ENCODE assay signal across 9 cellular contexts in the genomic region with DNA sequence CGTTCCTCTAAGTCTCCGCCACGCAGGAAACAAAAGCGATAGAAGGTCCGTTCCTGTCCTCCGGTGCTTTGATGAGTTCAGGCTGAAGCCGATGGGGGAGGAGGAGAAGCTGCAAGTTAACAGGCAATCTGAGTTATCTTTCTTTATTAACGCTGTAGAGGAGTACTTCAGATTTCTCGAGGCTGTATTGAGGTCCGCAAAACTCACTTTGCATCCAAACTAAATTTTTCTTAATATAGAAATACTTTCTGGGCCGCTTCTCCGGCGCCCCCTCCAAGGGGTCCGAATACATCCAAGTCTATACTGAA. TPM values are rescaled to one million over a fixed set of nuclear protein-coding genes. Genes with fewer than 3 reads are reported as not detected.
DNase-seq lines count a peak whose midpoint lies in the region; ATAC-seq and TF ChIP-seq lines count a peak whose summit lies in the region.
"Had no signal": no experiment of that assay in that cellular context is flagged by ENCODE, and none has a peak within 500 bp of the region (broad histone marks: within the 10 kb centered on the region; RNA-seq: fewer than 3 reads in every experiment).

No MANE protein-coding gene starts in this region.

- H3K18ac ChIP-seq in mesenchymal stem cell (ENCODE audit: low read depth in 1 of 2, low read length in 2 of 2): peak overlapping the region in 1 of 2 experiments; percentile 6

- peak overlapping the region in 1 of 2 experiments; percentile 32 for H3K4ac ChIP-seq in mesenchymal stem cell (ENCODE audit: low read depth in 1 of 2, low read length in 2 of 2)

- in situ Hi-C loops in brain microvascular endothelial cell (cut with HindIII; ENCODE audit: low pct_ligation_motif_present, low sequenced_read_pairs): no loop called here

- H2AK5ac ChIP-seq in mesenchymal stem cell (ENCODE audit: low read length, severe bottlenecking): no peak overlapping the region

- H3K36me3 Mint-ChIP-seq in activated T-cell treated with anti-CD3 and anti-CD28 coated beads, Interleukin-2, amount 50 U/mL, for 24 hours (ENCODE audit: low read depth): no peaks in the 10 kb centered on the region
- H3K36me3 Mint-ChIP-seq: CD14-positive monocyte had no signal

- no peak for DNase-seq in activated T-cell treated with anti-CD3 and anti-CD28 coated beads, Interleukin-2, amount 50 U/mL, for 24 hours
- no peak for DNase-seq in activated T-cell treated with anti-CD3 and anti-CD28 coated beads for 4 hours
- DNase-seq in brain microvascular endothelial cell: no peak
- DNase-seq in mesenchymal stem cell: no peak
- DNase-seq in tibial artery: no peak
- DNase-seq in medulla oblongata (ENCODE audit: extremely low spot score): no peak

- no peak overlapping the region for H2BK5ac ChIP-seq in mesenchymal stem cell (ENCODE audit: low read depth, low read length, poor library complexity, severe bottlenecking)

- ATAC-seq in HG02623 (IDR thresholded peaks at IDR 0.05; ENCODE audit: unreplicated experiment): no peak
- ATAC-seq in GM21423 (IDR thresholded peaks at IDR 0.05; ENCODE audit: unreplicated experiment): no peak

- peak overlapping the region in 1 of 2 experiments; percentile 14 for H3K23ac ChIP-seq in mesenchymal stem cell (ENCODE audit: low read length in 2 of 2)

- no peaks in the 10 kb centered on the region for H3K9me3 Mint-ChIP-seq in activated T-cell treated with anti-CD3 and anti-CD28 coated beads, Interleukin-2, amount 50 U/mL, for 24 hours

- H3K9me3 ChIP-seq in mesenchymal stem cell (ENCODE audit: control insufficient read depth, low read length): no peaks in the 10 kb centered on the region
- no peaks in the 10 kb centered on the region for H3K9me3 ChIP-seq in tibial artery

- H3K36me3 ChIP-seq in brain microvascular endothelial cell (replicated peaks) (no peaks in the 10 kb centered on the region), mesenchymal stem cell (ENCODE audit: control insufficient read depth in 1 of 2, insufficient read depth in 2 of 2, low read depth in 1 of 2, low read length in 2 of 2) (no peaks in the 10 kb centered on the region), tibial artery (no peaks in the 10 kb centered on the region)

- 14% methylated on average over 13 of the region's 14 CpGs for WGBS in mesenchymal stem cell

- no peak overlapping the region for H2BK12ac ChIP-seq in mesenchymal stem cell (ENCODE audit: low read length in 2 of 2)

- H4K8ac ChIP-seq in mesenchymal stem cell (ENCODE audit: low read length): no peak overlapping the region

- no peak overlapping the region for H3K14ac ChIP-seq in mesenchymal stem cell (ENCODE audit: low read length in 2 of 2)

- H3K9ac ChIP-seq in mesenchymal stem cell (ENCODE audit: low read length): no peak overlapping the region

- peak overlapping the region; percentile 99 for H3K4me2 ChIP-seq in mesenchymal stem cell (ENCODE audit: low read length, poor library complexity, severe bottlenecking)

- H3K27me3 Mint-ChIP-seq in activated T-cell treated with anti-CD3 and anti-CD28 coated beads, Interleukin-2, amount 50 U/mL, for 24 hours: peaks cover 51% of the 10 kb centered on the region

- H3K4me3 Mint-ChIP-seq in activated T-cell treated with anti-CD3 and anti-CD28 coated beads, Interleukin-2, amount 50 U/mL, for 24 hours: peak overlapping the region; percentile 64

- TF ChIP-seq CTCF in brain microvascular endothelial cell (IDR thresholded peaks at IDR 0.05; ENCODE audit: low read depth, low read length, missing control alignments): no peak
- no peak for TF ChIP-seq CTCF in tibial artery (IDR thresholded peaks at IDR 0.05)

- H3K27ac ChIP-seq in brain microvascular endothelial cell (no peak overlapping the region), mesenchymal stem cell (ENCODE audit: low read length, poor library complexity, severe bottlenecking) (no peak overlapping the region), tibial artery (peak overlapping the region; percentile 27 to 47)

- no peak overlapping the region for H2BK120ac ChIP-seq in mesenchymal stem cell (ENCODE audit: low read depth, low read length)

- H2BK15ac ChIP-seq in mesenchymal stem cell (ENCODE audit: low read depth, poor library complexity, severe bottlenecking): no peak overlapping the region

- H3K4me1 ChIP-seq in mesenchymal stem cell (ENCODE audit: control insufficient read depth, insufficient read depth, low read depth, low read length): peaks cover 15% of the 10 kb centered on the region
- H3K4me1 ChIP-seq in tibial artery: peaks cover 0 to 33% (median 16%) of the 10 kb centered on the region in 4 donors

- H3K4me3 ChIP-seq in brain microvascular endothelial cell (ENCODE audit: low read depth, low read length) (peak overlapping the region; percentile 49), mesenchymal stem cell (ENCODE audit: insufficient read depth in 1 of 2, low read depth in 1 of 2, low read length in 2 of 2) (peak overlapping the region; percentile 62), tibial artery (peak overlapping the region; percentile 50 to 66)

- H3K79me1 ChIP-seq in mesenchymal stem cell (replicated peaks; ENCODE audit: low read length, poor library complexity, severe bottlenecking): no peaks in the 10 kb centered on the region

- no peak overlapping the region for H4K91ac ChIP-seq in mesenchymal stem cell (ENCODE audit: low read length)

- no peak overlapping the region for H3K27ac Mint-ChIP-seq in activated T-cell treated with anti-CD3 and anti-CD28 coated beads, Interleukin-2, amount 50 U/mL, for 24 hours
- H3K27ac Mint-ChIP-seq: CD14-positive monocyte had no signal

- intact Hi-C loops in tibial artery (cut with DNase I; ENCODE audit: low total_unique reads): no loop called here

- H3K27me3 ChIP-seq in brain microvascular endothelial cell (replicated peaks): peaks cover 7% of the 10 kb centered on the region
- H3K27me3 ChIP-seq in mesenchymal stem cell (ENCODE audit: control insufficient read depth in 1 of 2, insufficient read depth in 1 of 2, low read length in 2 of 2): peaks cover 14 to 66% of the 10 kb centered on the region in 2 experiments
- peaks cover 0 to 25% of the 10 kb centered on the region in 2 donors for H3K27me3 ChIP-seq in tibial artery

- no peak overlapping the region for H2AFZ ChIP-seq in mesenchymal stem cell (ENCODE audit: low read depth, low read length)

- H3K4me1 Mint-ChIP-seq in activated T-cell treated with anti-CD3 and anti-CD28 coated beads, Interleukin-2, amount 50 U/mL, for 24 hours (ENCODE audit: low read depth): peaks cover 10% of the 10 kb centered on the region

RNA-seq across cellular contexts. Expression of gene SOWAHB, which starts 0.4 kb away (rescaled TPM):
- polyA plus RNA-seq in mesenchymal stem cell (2013, experiment 1 of 2): 0.03 TPM
- 0.01 TPM for polyA plus RNA-seq in mesenchymal stem cell (2013, experiment 2 of 2)
- polyA plus RNA-seq: CD14-positive monocyte had no signal

RNA-seq across cellular contexts. Expression of gene SEPTIN11, which starts 51.2 kb away (rescaled TPM):
- 510 TPM for polyA plus RNA-seq in mesenchymal stem cell (2013, experiment 1 of 2)
- polyA plus RNA-seq in mesenchymal stem cell (2013, experiment 2 of 2): 468 TPM

Comparison
In these comparisons a context has a peak if more than half of its experiments do, and no peak if none do; other contexts are left out.
1. H3K27ac ChIP-seq: peak in tibial artery (2 of 2); none in brain microvascular endothelial cell (single experiment) and mesenchymal stem cell (single experiment).
2. Peak in every context shown above with its lines, with median percentiles within 50 percentile points of each other: H3K4me3 ChIP-seq.